In genomic region chr20:6733965-6734364, GRCh38 we compare ENCODE assay signal across 32 cellular contexts. TPM values are rescaled to one million over a fixed set of nuclear protein-coding genes. Genes with fewer than 3 reads are reported as not detected.
"Had no signal": no experiment of that assay in that cellular context is flagged by ENCODE, and none has a peak within 500 bp of the region (broad histone marks: within the 10 kb centered on the region; RNA-seq: fewer than 3 reads in every experiment).

No MANE protein-coding gene starts in this region.

- H3K4me1 ChIP-seq: breast epithelium had no signal

- FAIRE-seq: astrocyte, bronchial epithelial cell had no signal

- DNase-seq: activated effector memory CD4-positive, alpha-beta T cell treated with anti-CD3 and anti-CD28 coated beads, Interleukin-2, amount 50 U/mL, for 16 hours; activated effector memory CD4-positive, alpha-beta T cell treated with Interleukin-2 at 50 U/mL for 16 hours; activated gamma-delta T cell; activated gamma-delta T cell treated with Interleukin-2 at 50 U/mL for 16 hours; activated naive CD4-positive, alpha-beta T cell; activated naive CD4-positive, alpha-beta T cell treated with anti-CD3 and anti-CD28 coated beads for 36 hours; activated naive CD4-positive, alpha-beta T cell treated with anti-CD3 and anti-CD28 coated beads, Interleukin-2, amount 10 ng/mL, durations not matched to agents 7 days and 5 days; activated naive CD4-positive, alpha-beta T cell treated with anti-CD3 and anti-CD28 coated beads, Interleukin-2, amount 50 U/mL, for 16 hours; activated naive CD4-positive, alpha-beta T cell treated with Interleukin-2 at 50 U/mL for 16 hours; activated naive CD8-positive, alpha-beta T cell treated with anti-CD3 and anti-CD28 coated beads for 36 hours; activated naive CD8-positive, alpha-beta T cell treated with anti-CD3 and anti-CD28 coated beads, Interleukin-2, amount 10 ng/mL, durations not matched to agents 7 days and 5 days; activated naive CD8-positive, alpha-beta T cell treated with anti-CD3 and anti-CD28 coated beads, Interleukin-2, amount 50 U/mL, for 24 hours; activated T-cell treated with anti-CD3 and anti-CD28 coated beads, Interleukin-2, amount 50 U/mL, for 4 hours; activated T-cell treated with anti-CD3 and anti-CD28 coated beads, Interleukin-2, amount 50 U/mL, for 48 hours; activated T-cell treated with anti-CD3 and anti-CD28 coated beads, Interleukin-2, amount 50 U/mL, for 72 hours; adrenal gland; amniotic stem cell; amygdala; anterior cingulate cortex; aorta; body of pancreas; brain microvascular endothelial cell; caudate nucleus; central memory CD4-positive, alpha-beta T cell; cerebellar nuclear complex had no signal

- H3K27ac ChIP-seq: adrenal gland, ascending aorta, body of pancreas, brain microvascular endothelial cell, breast epithelium, cardiac muscle cell had no signal

- H3K9me3 ChIP-seq: adrenal gland, ascending aorta, body of pancreas had no signal

- H3K36me3 ChIP-seq: adrenal gland, ascending aorta, brain microvascular endothelial cell, breast epithelium, cardiac muscle cell had no signal

- ATAC-seq: activated naive CD4-positive, alpha-beta T cell treated with anti-CD3 and anti-CD28 coated beads, Interleukin-2, amount 50 U/mL, for 72 hours; activated naive CD8-positive, alpha-beta T cell treated with anti-CD3 and anti-CD28 coated beads, Interleukin-2, amount 50 U/mL, for 24 hours; activated T-cell treated with anti-CD3 and anti-CD28 coated beads, Interleukin-2, amount 50 U/mL, for 4 hours; activated T-cell treated with anti-CD3 and anti-CD28 coated beads, Interleukin-2, amount 50 U/mL, for 72 hours; activated T-helper 17 cell treated with anti-CD3 and anti-CD28 coated beads, Interleukin-2, amount 50 U/mL, for 72 hours; body of pancreas had no signal

- H3K27me3 ChIP-seq: adrenal gland, ascending aorta, body of pancreas, brain microvascular endothelial cell, breast epithelium, cardiac muscle cell had no signal

- H3K4me3 ChIP-seq: adrenal gland, ascending aorta, body of pancreas, breast epithelium, cardiac muscle cell had no signal

RNA-seq across cellular contexts. Expression of gene BMP2, which starts 33.5 kb away (rescaled TPM):
- total RNA-seq: activated naive CD4-positive, alpha-beta T cell treated with anti-CD3 and anti-CD28 coated beads for 36 hours; activated naive CD4-positive, alpha-beta T cell treated with anti-CD3 and anti-CD28 coated beads, Interleukin-2, amount 50 U/mL, for 72 hours; activated naive CD8-positive, alpha-beta T cell treated with anti-CD3 and anti-CD28 coated beads for 36 hours; activated naive CD8-positive, alpha-beta T cell treated with anti-CD3 and anti-CD28 coated beads, Interleukin-2, amount 10 ng/mL, durations not matched to agents 7 days and 5 days; activated T-cell treated with anti-CD3 and anti-CD28 coated beads, Interleukin-2, amount 50 U/mL, for 4 hours; activated T-cell treated with anti-CD3 and anti-CD28 coated beads, Interleukin-2, amount 50 U/mL, for 72 hours; activated T-helper 17 cell treated with anti-CD3 and anti-CD28 coated beads, Interleukin-2, amount 50 U/mL, for 72 hours had no signal
